ENCODE assay signal across 18 cellular contexts in genomic region chr5:177503351-177504085, GRCh38. TPM values are rescaled to one million over a fixed set of nuclear protein-coding genes. Genes with fewer than 3 reads are reported as not detected.
DNase-seq lines count a peak whose midpoint lies in the region; ATAC-seq, FAIRE-seq and TF ChIP-seq lines count a peak whose summit lies in the region.
"Had no signal": no experiment of that assay in that cellular context is flagged by ENCODE, and none has a peak within 500 bp of the region (broad histone marks: within the 10 kb centered on the region; RNA-seq: fewer than 3 reads in every experiment).

No MANE protein-coding gene starts in this region.

- H3K27ac Mint-ChIP-seq in WTC11: peak overlapping the region; percentile 27; the same call in 1 of the 2 replicates
- H3K27ac Mint-ChIP-seq: CD8-positive, alpha-beta memory T cell had no signal

- H3K4me3 Mint-ChIP-seq in WTC11: no peak overlapping the region
- H3K4me3 Mint-ChIP-seq: CD8-positive, alpha-beta memory T cell had no signal

- DNase-seq in HepG2 (ENCODE audit: low spot score): no peak
- no peak for DNase-seq in right lobe of liver
- no peak for DNase-seq in NB4 (ENCODE audit: low read depth)
- no peak for DNase-seq in WTC11 (ENCODE audit: low spot score)
- DNase-seq in dorsolateral prefrontal cortex: no peak
- DNase-seq in HuH-7.5 (ENCODE audit: low spot score): no peak
- DNase-seq: BE2C, Caco-2, DND-41, HCEC 1CT, IMR-90, KG1 had no signal

- peaks cover 10% of the 10 kb centered on the region for H3K36me3 Mint-ChIP-seq in WTC11
- H3K36me3 Mint-ChIP-seq: CD8-positive, alpha-beta memory T cell had no signal

- in situ Hi-C loops in HepG2 (cut with HindIII; ENCODE audit: extremely low pct_ligation_motif_present, low pct_unique_long_range_greater_than_20kb): no loop called here

- H3K9me3 ChIP-seq in HepG2 (ENCODE audit: low read length) (no peaks in the 10 kb centered on the region), right lobe of liver (no peaks in the 10 kb centered on the region), neutrophil (no peaks in the 10 kb centered on the region)
- H3K9me3 ChIP-seq: A549, BE2C, Caco-2 had no signal

- no peak overlapping the region for H2AFZ ChIP-seq in HepG2 (ENCODE audit: low read length)

- 0 out of 2 replicates have a peak overlapping the region, but pooled peaks have one; percentile 4 for H3K4me2 ChIP-seq in HepG2 (ENCODE audit: low read depth, low read length)
- H3K4me2 ChIP-seq: A549 had no signal

- no peaks in the 10 kb centered on the region for H3K79me2 ChIP-seq in HepG2 (ENCODE audit: insufficient read depth, low read length)

- H3K36me3 ChIP-seq in HepG2 (replicated peaks in 1 of 2; ENCODE audit: control insufficient read depth in 1 of 2, insufficient read depth in 2 of 2, low read length in 2 of 2) (no peaks in the 10 kb centered on the region), right lobe of liver (no peaks in the 10 kb centered on the region), neutrophil (peaks cover 72% of the 10 kb centered on the region)
- H3K36me3 ChIP-seq: BE2C had no signal

- no peak for FAIRE-seq in HepG2 (lab: Jason Lieb, UNC)
- FAIRE-seq: A549, GM18507, HTR-8/SVneo had no signal

- TF ChIP-seq CTCF in HepG2 (CRISPR knock-in tag; IDR thresholded peaks at IDR 0.05) (no peak), right lobe of liver (IDR thresholded peaks at IDR 0.05) (no peak), NB4 (IDR thresholded peaks at IDR 0.05; ENCODE audit: low read depth, low read length) (no peak), WTC11 (IDR thresholded peaks at IDR 0.05) (no peak), neutrophil (IDR thresholded peaks at IDR 0.05) (no peak), dorsolateral prefrontal cortex (IDR thresholded peaks at IDR 0.05 in 54 of 56, conservative IDR thresholded peaks at IDR 0.05 in 2 of 56; ENCODE audit: low read depth in 1 of 56, partially characterized antibody in 56 of 56) (no peak)

- POLR2A ChIA-PET in HepG2 (lab: Yijun Ruan, JAX): interaction anchor here (1.1 kb wide), 1 partner anchor 27 kb away, joined by 3 read pairs; no protein-coding TSS in a partner anchor
- POLR2A ChIA-PET in WTC11 (lab: Charles Lee): no interaction called here

- peaks cover 12% of the 10 kb centered on the region for H3K4me1 Mint-ChIP-seq in WTC11

- TF ChIP-seq POLR2A in HepG2 (IDR thresholded peaks at IDR 0.05; ENCODE audit: insufficient read depth in 1 of 2, low read depth in 2 of 2, low read length in 2 of 2) (no peak), right lobe of liver (IDR thresholded peaks at IDR 0.05) (no peak), NB4 (IDR thresholded peaks at IDR 0.05; ENCODE audit: extremely low read depth, insufficient read length) (peak; percentile 11)

- H3K4me1 ChIP-seq in HepG2 (ENCODE audit: insufficient read depth, low read length): peaks cover 38% of the 10 kb centered on the region
- no peaks in the 10 kb centered on the region for H3K4me1 ChIP-seq in right lobe of liver
- peaks cover 61 to 62% of the 10 kb centered on the region in 2 experiments for H3K4me1 ChIP-seq in neutrophil (ENCODE audit: control insufficient read depth in 1 of 2, insufficient read depth in 1 of 2, low read depth in 1 of 2, low read length in 1 of 2)
- H3K4me1 ChIP-seq: Caco-2 had no signal

- CTCF ChIA-PET in HepG2 (lab: Yijun Ruan, JAX; ENCODE audit: low intra/inter-chr PET ratio, low total read pairs) (interaction anchor here (1.1 kb wide), 1 partner anchor 16 kb away, joined by 4 read pairs; no protein-coding TSS in a partner anchor), WTC11 (lab: Charles Lee) (interaction anchor here (1.5 to 3.8 kb wide), 4 partner anchors 13 to 114 kb away, joined by 6 to 29 read pairs (median 6); no protein-coding TSS in a partner anchor)

- no TSS peak for BruUV-seq in HepG2 (replicated peaks; lab: Mats Ljungman, UMichigan)

- H3K4me3 ChIP-seq in HepG2 (replicated peaks in 1 of 3; ENCODE audit: insufficient read depth in 1 of 3, low read depth in 2 of 3, low read length in 3 of 3): no peak overlapping the region
- H3K4me3 ChIP-seq in right lobe of liver: no peak overlapping the region
- H3K4me3 ChIP-seq in NB4 (ENCODE audit: low read depth, low read length): no peak overlapping the region
- H3K4me3 ChIP-seq in neutrophil (ENCODE audit: low read depth in 1 of 2, low read length in 1 of 2): no peak overlapping the region
- no peak overlapping the region for H3K4me3 ChIP-seq in dorsolateral prefrontal cortex
- H3K4me3 ChIP-seq: A549 had no signal

- intact Hi-C loops in HepG2 (cut with micrococcal nuclease; ENCODE audit: unreplicated experiment) (no loop called here), right lobe of liver (cut with DNase I) (loop anchor here in 1 of 2 donors (5.0 kb wide), 1 partner anchor 111 kb away; no protein-coding TSS in a partner anchor), dorsolateral prefrontal cortex (cut with DNase I) (loop anchor here in 1 of 2 donors (10.0 kb wide), 1 partner anchor 189 kb away; the partner anchor contains the start of gene MXD3)

- H3K27me3 ChIP-seq in HepG2 (ENCODE audit: control insufficient read depth in 1 of 2, insufficient read depth in 2 of 2, low read length in 2 of 2): peaks cover 2 to 32% of the 10 kb centered on the region in 2 experiments; a peak in 4 of 5 replicates
- no peaks in the 10 kb centered on the region for H3K27me3 ChIP-seq in right lobe of liver
- no peaks in the 10 kb centered on the region for H3K27me3 ChIP-seq in neutrophil
- H3K27me3 ChIP-seq in dorsolateral prefrontal cortex: no peaks in the 10 kb centered on the region
- H3K27me3 ChIP-seq: BE2C had no signal

- H3K27me3 Mint-ChIP-seq in WTC11 (ENCODE audit: low read depth): peaks cover 22% of the 10 kb centered on the region
- H3K27me3 Mint-ChIP-seq: CD8-positive, alpha-beta memory T cell had no signal

- TF ChIP-seq RAD21 in HepG2 (CRISPR knock-in tag; IDR thresholded peaks at IDR 0.05): no peak

- no peaks in the 10 kb centered on the region for H3K9me3 Mint-ChIP-seq in WTC11
- H3K9me3 Mint-ChIP-seq: CD8-positive, alpha-beta memory T cell had no signal

- no peak overlapping the region for H3K9ac ChIP-seq in HepG2 (ENCODE audit: insufficient read depth, low read depth, low read length)

- 33% methylated on average over 11 of the region's 24 CpGs for WGBS in HepG2 (ENCODE audit: low lambda C conversion rate)
- 55% methylated on average over 7 of the region's 24 CpGs for WGBS in right lobe of liver (ENCODE audit: insufficient coverage, low coverage, low lambda C conversion rate, missing lambda C conversion rate)

- H4K20me1 ChIP-seq in HepG2 (ENCODE audit: insufficient read depth, low read length): no peaks in the 10 kb centered on the region

- H3K27ac ChIP-seq in HepG2 (ENCODE audit: extremely low read length, insufficient read depth, low read length) (no peak overlapping the region), right lobe of liver (no peak overlapping the region), neutrophil (peak overlapping the region; percentile 75), dorsolateral prefrontal cortex (no peak overlapping the region)
- H3K27ac ChIP-seq: A549 had no signal

- no peak for TF ChIP-seq EP300 in HepG2 (IDR thresholded peaks at IDR 0.05; ENCODE audit: low read depth in 2 of 2, low read length in 2 of 2)
- TF ChIP-seq EP300 in HepG2 (CRISPR knock-in tag; IDR thresholded peaks at IDR 0.05; ENCODE audit: borderline replicate concordance): no peak

- no peak; the same call in 2 of the 3 replicates for ATAC-seq in HepG2
- ATAC-seq in right lobe of liver: no peak
- no peak for ATAC-seq in WTC11
- no peak for ATAC-seq in HG02973 (IDR thresholded peaks at IDR 0.05; ENCODE audit: unreplicated experiment)
- ATAC-seq: A549 had no signal

RNA-seq across cellular contexts. Expression of gene DOK3, which starts 6.1 kb away (rescaled TPM):
- total RNA-seq in HepG2 (2016; rRNA removed; fragmentation: Illumina TruSeq; extraction: Trizol) (0.48 and 1.4 TPM in 2 replicates), right lobe of liver (1 to 10 TPM; 2.5 to 6.6 (median 3.9) TPM), WTC11 (2021) (9.0 to 9.9 TPM (median 9.0 TPM) in 3 replicates), dorsolateral prefrontal cortex (10 to 100 TPM in 81 of 120 experiments, 1 to 10 TPM in 39; 4.4 to 26.7 (median 11.1) TPM)
- total RNA-seq in HepG2 (2016; cell fraction: cytosol; rRNA removed; fragmentation: Illumina TruSeq; extraction: Trizol; ENCODE audit: low read depth): 0.44 and 0.51 TPM in 2 replicates
- total RNA-seq in HepG2 (2016; cell fraction: insoluble cytoplasmic fraction; rRNA removed; fragmentation: Illumina TruSeq; extraction: Trizol): 0.40 and 1.6 TPM in 2 replicates
- total RNA-seq in HepG2 (2016; cell fraction: membrane; rRNA removed; fragmentation: Illumina TruSeq; extraction: Trizol): 0.43 and 0.52 TPM in 2 replicates
- total RNA-seq in HepG2 (2016; cell fraction: nucleus; rRNA removed; fragmentation: Illumina TruSeq; extraction: Trizol): 3.1 and 3.4 TPM in 2 replicates
- polyA plus RNA-seq in HepG2 (2011; rRNA removed): 1.5 and 1.7 TPM in 2 replicates
- polyA plus RNA-seq in HepG2 (2011; cell fraction: cytosol; rRNA removed): 0.45 and 0.52 TPM in 2 replicates
- polyA plus RNA-seq in HepG2 (2011; cell fraction: nucleus; rRNA removed): 11.5 and 16.7 TPM in 2 replicates
- 0.60 and 1.5 TPM in 2 replicates for polyA plus RNA-seq in HepG2 (2012)
- polyA plus RNA-seq in HepG2 (2016; cell fraction: cytosol; fragmentation: Illumina TruSeq; extraction: Trizol; ENCODE audit: low read depth): 0.17 and 0.23 TPM in 2 replicates
- 0.77 and 0.99 TPM in 2 replicates for polyA plus RNA-seq in HepG2 (2016; cell fraction: insoluble cytoplasmic fraction; fragmentation: Illumina TruSeq; extraction: Trizol; ENCODE audit: low read depth)
- polyA plus RNA-seq in HepG2 (2016; cell fraction: membrane; fragmentation: Illumina TruSeq; extraction: Trizol; ENCODE audit: low read depth): 0.26 and 0.50 TPM in 2 replicates
- polyA plus RNA-seq in HepG2 (2016; cell fraction: nucleus; fragmentation: Illumina TruSeq; extraction: Trizol; ENCODE audit: insufficient read depth, low read depth): 7.2 and 8.3 TPM in 2 replicates
- polyA minus RNA-seq in HepG2 (2011; rRNA and poly(A)+ RNA removed; ENCODE audit: low replicate concordance): 3.4 and 4.3 TPM in 2 replicates
- not detected in 2 replicates for polyA minus RNA-seq in HepG2 (2011; cell fraction: cytosol; rRNA and poly(A)+ RNA removed)
- polyA minus RNA-seq in HepG2 (2011; cell fraction: nucleus; rRNA and poly(A)+ RNA removed): 4.4 and 4.8 TPM in 2 replicates

RNA-seq across cellular contexts. Expression of gene PDLIM7, which starts 6.1 kb away (rescaled TPM):
- total RNA-seq in HepG2 (2016; rRNA removed; fragmentation: Illumina TruSeq; extraction: Trizol) (17.7 and 21.1 TPM in 2 replicates), right lobe of liver (10 to 100 TPM in 4 of 6 experiments, 1 to 10 TPM in 2; 3.7 to 24.0 (median 13.6) TPM), WTC11 (2021) (124 to 142 TPM (median 139 TPM) in 3 replicates), dorsolateral prefrontal cortex (10 to 100 TPM; 12.0 to 88.0 (median 35.5) TPM)
- 6.1 and 8.5 TPM in 2 replicates for total RNA-seq in HepG2 (2016; cell fraction: cytosol; rRNA removed; fragmentation: Illumina TruSeq; extraction: Trizol; ENCODE audit: low read depth)
- 14.8 and 20.5 TPM in 2 replicates for total RNA-seq in HepG2 (2016; cell fraction: insoluble cytoplasmic fraction; rRNA removed; fragmentation: Illumina TruSeq; extraction: Trizol)
- 10.1 and 15.4 TPM in 2 replicates for total RNA-seq in HepG2 (2016; cell fraction: membrane; rRNA removed; fragmentation: Illumina TruSeq; extraction: Trizol)
- 15.8 and 17.5 TPM in 2 replicates for total RNA-seq in HepG2 (2016; cell fraction: nucleus; rRNA removed; fragmentation: Illumina TruSeq; extraction: Trizol)
- 31.3 and 38.4 TPM in 2 replicates for polyA plus RNA-seq in HepG2 (2011; rRNA removed)
- 16.0 and 26.2 TPM in 2 replicates for polyA plus RNA-seq in HepG2 (2011; cell fraction: cytosol; rRNA removed)
- 208 and 260 TPM in 2 replicates for polyA plus RNA-seq in HepG2 (2011; cell fraction: nucleus; rRNA removed)
- polyA plus RNA-seq in HepG2 (2012): 13.5 and 20.9 TPM in 2 replicates
- 9.0 and 11.5 TPM in 2 replicates for polyA plus RNA-seq in HepG2 (2016; cell fraction: cytosol; fragmentation: Illumina TruSeq; extraction: Trizol; ENCODE audit: low read depth)
- 21.0 and 30.6 TPM in 2 replicates for polyA plus RNA-seq in HepG2 (2016; cell fraction: insoluble cytoplasmic fraction; fragmentation: Illumina TruSeq; extraction: Trizol; ENCODE audit: low read depth)
- polyA plus RNA-seq in HepG2 (2016; cell fraction: membrane; fragmentation: Illumina TruSeq; extraction: Trizol; ENCODE audit: low read depth): 14.1 and 15.2 TPM in 2 replicates
- polyA plus RNA-seq in HepG2 (2016; cell fraction: nucleus; fragmentation: Illumina TruSeq; extraction: Trizol; ENCODE audit: insufficient read depth, low read depth): 62.3 and 63.3 TPM in 2 replicates
- polyA minus RNA-seq in HepG2 (2011; rRNA and poly(A)+ RNA removed; ENCODE audit: low replicate concordance): 26.3 and 38.9 TPM in 2 replicates
- 12.7 and 14.1 TPM in 2 replicates for polyA minus RNA-seq in HepG2 (2011; cell fraction: cytosol; rRNA and poly(A)+ RNA removed)
- polyA minus RNA-seq in HepG2 (2011; cell fraction: nucleus; rRNA and poly(A)+ RNA removed): 49.5 and 52.4 TPM in 2 replicates

RNA-seq across cellular contexts. Expression of gene DDX41, which starts 13.2 kb away (rescaled TPM):
- 62.8 and 83.0 TPM in 2 replicates for total RNA-seq in HepG2 (2016; rRNA removed; fragmentation: Illumina TruSeq; extraction: Trizol)
- 9.4 and 10.4 TPM in 2 replicates for total RNA-seq in HepG2 (2016; cell fraction: cytosol; rRNA removed; fragmentation: Illumina TruSeq; extraction: Trizol; ENCODE audit: low read depth)
- total RNA-seq in HepG2 (2016; cell fraction: insoluble cytoplasmic fraction; rRNA removed; fragmentation: Illumina TruSeq; extraction: Trizol): 68.8 and 106 TPM in 2 replicates
- total RNA-seq in HepG2 (2016; cell fraction: membrane; rRNA removed; fragmentation: Illumina TruSeq; extraction: Trizol): 20.1 and 24.5 TPM in 2 replicates
- total RNA-seq in HepG2 (2016; cell fraction: nucleus; rRNA removed; fragmentation: Illumina TruSeq; extraction: Trizol): 56.7 and 63.3 TPM in 2 replicates
- 99.5 and 105 TPM in 2 replicates for polyA plus RNA-seq in HepG2 (2011; rRNA removed)
- polyA plus RNA-seq in HepG2 (2011; cell fraction: cytosol; rRNA removed): 84.0 and 131 TPM in 2 replicates
- 340 and 476 TPM in 2 replicates for polyA plus RNA-seq in HepG2 (2011; cell fraction: nucleus; rRNA removed)
- 39.9 and 70.4 TPM in 2 replicates for polyA plus RNA-seq in HepG2 (2012)
- 12.3 and 13.1 TPM in 2 replicates for polyA plus RNA-seq in HepG2 (2016; cell fraction: cytosol; fragmentation: Illumina TruSeq; extraction: Trizol; ENCODE audit: low read depth)
- polyA plus RNA-seq in HepG2 (2016; cell fraction: insoluble cytoplasmic fraction; fragmentation: Illumina TruSeq; extraction: Trizol; ENCODE audit: low read depth): 84.7 and 86.0 TPM in 2 replicates
- 20.4 and 21.8 TPM in 2 replicates for polyA plus RNA-seq in HepG2 (2016; cell fraction: membrane; fragmentation: Illumina TruSeq; extraction: Trizol; ENCODE audit: low read depth)
- polyA plus RNA-seq in HepG2 (2016; cell fraction: nucleus; fragmentation: Illumina TruSeq; extraction: Trizol; ENCODE audit: insufficient read depth, low read depth): 142 and 157 TPM in 2 replicates
- polyA minus RNA-seq in HepG2 (2011; rRNA and poly(A)+ RNA removed; ENCODE audit: low replicate concordance): 101 and 102 TPM in 2 replicates
- polyA minus RNA-seq in HepG2 (2011; cell fraction: cytosol; rRNA and poly(A)+ RNA removed): 45.9 and 55.5 TPM in 2 replicates
- 103 and 117 TPM in 2 replicates for polyA minus RNA-seq in HepG2 (2011; cell fraction: nucleus; rRNA and poly(A)+ RNA removed)
- 10 to 100 TPM; 35.1 to 64.8 (median 47.9) TPM for total RNA-seq in right lobe of liver
- total RNA-seq in WTC11 (2021): 136 to 156 TPM (median 137 TPM) in 3 replicates
- total RNA-seq in dorsolateral prefrontal cortex: 100 to 1,000 TPM in 41 of 120 experiments, 10 to 100 TPM in 79; 59.7 to 128 (median 92.7) TPM

RNA-seq across cellular contexts. Expression of gene DBN1, which starts 30.1 kb away (rescaled TPM):
- 15.7 and 37.3 TPM in 2 replicates for total RNA-seq in HepG2 (2016; rRNA removed; fragmentation: Illumina TruSeq; extraction: Trizol)
- total RNA-seq in HepG2 (2016; cell fraction: cytosol; rRNA removed; fragmentation: Illumina TruSeq; extraction: Trizol; ENCODE audit: low read depth): 6.9 and 9.3 TPM in 2 replicates
- total RNA-seq in HepG2 (2016; cell fraction: insoluble cytoplasmic fraction; rRNA removed; fragmentation: Illumina TruSeq; extraction: Trizol): 12.8 and 37.5 TPM in 2 replicates
- 12.9 and 15.2 TPM in 2 replicates for total RNA-seq in HepG2 (2016; cell fraction: membrane; rRNA removed; fragmentation: Illumina TruSeq; extraction: Trizol)
- total RNA-seq in HepG2 (2016; cell fraction: nucleus; rRNA removed; fragmentation: Illumina TruSeq; extraction: Trizol): 33.8 and 39.3 TPM in 2 replicates
- 27.0 and 30.9 TPM in 2 replicates for polyA plus RNA-seq in HepG2 (2011; rRNA removed)
- polyA plus RNA-seq in HepG2 (2011; cell fraction: cytosol; rRNA removed): 14.1 and 18.1 TPM in 2 replicates
- polyA plus RNA-seq in HepG2 (2011; cell fraction: nucleus; rRNA removed): 167 and 276 TPM in 2 replicates
- polyA plus RNA-seq in HepG2 (2012): 16.5 and 21.1 TPM in 2 replicates
- 7.2 and 8.7 TPM in 2 replicates for polyA plus RNA-seq in HepG2 (2016; cell fraction: cytosol; fragmentation: Illumina TruSeq; extraction: Trizol; ENCODE audit: low read depth)
- 16.0 and 21.2 TPM in 2 replicates for polyA plus RNA-seq in HepG2 (2016; cell fraction: insoluble cytoplasmic fraction; fragmentation: Illumina TruSeq; extraction: Trizol; ENCODE audit: low read depth)
- polyA plus RNA-seq in HepG2 (2016; cell fraction: membrane; fragmentation: Illumina TruSeq; extraction: Trizol; ENCODE audit: low read depth): 11.4 and 15.4 TPM in 2 replicates
- 72.9 and 77.5 TPM in 2 replicates for polyA plus RNA-seq in HepG2 (2016; cell fraction: nucleus; fragmentation: Illumina TruSeq; extraction: Trizol; ENCODE audit: insufficient read depth, low read depth)
- 30.4 and 47.5 TPM in 2 replicates for polyA minus RNA-seq in HepG2 (2011; rRNA and poly(A)+ RNA removed; ENCODE audit: low replicate concordance)
- polyA minus RNA-seq in HepG2 (2011; cell fraction: cytosol; rRNA and poly(A)+ RNA removed): 13.2 and 16.4 TPM in 2 replicates
- polyA minus RNA-seq in HepG2 (2011; cell fraction: nucleus; rRNA and poly(A)+ RNA removed): 42.1 and 43.0 TPM in 2 replicates
- 1 to 10 TPM; 1.1 to 4.6 (median 3.1) TPM for total RNA-seq in right lobe of liver
- 267 to 288 TPM (median 269 TPM) in 3 replicates for total RNA-seq in WTC11 (2021)
- 100 to 1,000 TPM in 63 of 120 experiments, 10 to 100 TPM in 57; 46.8 to 130 (median 101) TPM for total RNA-seq in dorsolateral prefrontal cortex

RNA-seq across cellular contexts. Expression of gene FAM193B, which starts 50.8 kb away (rescaled TPM):
- 6.4 and 21.2 TPM in 2 replicates for total RNA-seq in HepG2 (2016; rRNA removed; fragmentation: Illumina TruSeq; extraction: Trizol)
- total RNA-seq in HepG2 (2016; cell fraction: cytosol; rRNA removed; fragmentation: Illumina TruSeq; extraction: Trizol; ENCODE audit: low read depth): 25.5 and 27.8 TPM in 2 replicates
- 7.4 and 21.9 TPM in 2 replicates for total RNA-seq in HepG2 (2016; cell fraction: insoluble cytoplasmic fraction; rRNA removed; fragmentation: Illumina TruSeq; extraction: Trizol)
- total RNA-seq in HepG2 (2016; cell fraction: membrane; rRNA removed; fragmentation: Illumina TruSeq; extraction: Trizol): 15.5 and 19.0 TPM in 2 replicates
- 20.2 and 30.4 TPM in 2 replicates for total RNA-seq in HepG2 (2016; cell fraction: nucleus; rRNA removed; fragmentation: Illumina TruSeq; extraction: Trizol)
- 40.9 and 42.5 TPM in 2 replicates for polyA plus RNA-seq in HepG2 (2011; rRNA removed)
- 9.5 and 15.2 TPM in 2 replicates for polyA plus RNA-seq in HepG2 (2011; cell fraction: cytosol; rRNA removed)
- polyA plus RNA-seq in HepG2 (2011; cell fraction: nucleus; rRNA removed): 123 and 139 TPM in 2 replicates
- 23.0 and 27.4 TPM in 2 replicates for polyA plus RNA-seq in HepG2 (2012)
- 5.1 and 5.6 TPM in 2 replicates for polyA plus RNA-seq in HepG2 (2016; cell fraction: cytosol; fragmentation: Illumina TruSeq; extraction: Trizol; ENCODE audit: low read depth)
- polyA plus RNA-seq in HepG2 (2016; cell fraction: insoluble cytoplasmic fraction; fragmentation: Illumina TruSeq; extraction: Trizol; ENCODE audit: low read depth): 11.6 and 13.7 TPM in 2 replicates
- polyA plus RNA-seq in HepG2 (2016; cell fraction: membrane; fragmentation: Illumina TruSeq; extraction: Trizol; ENCODE audit: low read depth): 9.2 and 10.8 TPM in 2 replicates
- polyA plus RNA-seq in HepG2 (2016; cell fraction: nucleus; fragmentation: Illumina TruSeq; extraction: Trizol; ENCODE audit: insufficient read depth, low read depth): 87.5 and 114 TPM in 2 replicates
- 19.8 and 23.5 TPM in 2 replicates for polyA minus RNA-seq in HepG2 (2011; rRNA and poly(A)+ RNA removed; ENCODE audit: low replicate concordance)
- polyA minus RNA-seq in HepG2 (2011; cell fraction: cytosol; rRNA and poly(A)+ RNA removed): 8.1 and 15.7 TPM in 2 replicates
- 24.2 and 37.9 TPM in 2 replicates for polyA minus RNA-seq in HepG2 (2011; cell fraction: nucleus; rRNA and poly(A)+ RNA removed)
- 10 to 100 TPM; 22.1 to 55.4 (median 39.2) TPM for total RNA-seq in right lobe of liver
- 95.1 to 101 TPM (median 95.6 TPM) in 3 replicates for total RNA-seq in WTC11 (2021)
- total RNA-seq in dorsolateral prefrontal cortex: 100 to 1,000 TPM in 113 of 120 experiments, 10 to 100 TPM in 7; 91.8 to 259 (median 127) TPM
